Comparison of ENCODE assay signal across 1 cellular context in genomic region chrX:18389968-18390367, GRCh38.
TF ChIP-seq lines count a peak whose summit lies in the region.

No MANE protein-coding gene starts in this region.

TF ChIP-seq in GM12878, 131 proteins besides CTCF, POLR2A, EP300 and RAD21:
- no peak for TF ChIP-seq EED (IDR thresholded peaks at IDR 0.05; ENCODE audit: low read depth)
- no peak for TF ChIP-seq YBX1 (IDR thresholded peaks at IDR 0.05)
- TF ChIP-seq ATF2 (IDR thresholded peaks at IDR 0.05; ENCODE audit: low read length), result no peak
- TF ChIP-seq BRCA1 (IDR thresholded peaks at IDR 0.05; ENCODE audit: low read depth, low read length), result no peak
- TF ChIP-seq SMC3 (IDR thresholded peaks at IDR 0.05; ENCODE audit: borderline replicate concordance, low read length), result no peak; the same call in 1 of the 2 replicates
- TF ChIP-seq ZNF687 (IDR thresholded peaks at IDR 0.05), result no peak
- TF ChIP-seq MTA3 (IDR thresholded peaks at IDR 0.05; ENCODE audit: borderline replicate concordance, low read length), result no peak
- TF ChIP-seq BCL11A (IDR thresholded peaks at IDR 0.05; ENCODE audit: low read depth, low read length), result no peak
- TF ChIP-seq ESRRA (IDR thresholded peaks at IDR 0.05; ENCODE audit: low read length), result no peak
- no peak for TF ChIP-seq PKNOX1 (IDR thresholded peaks at IDR 0.05)
- TF ChIP-seq NR2F1 (conservative IDR thresholded peaks at IDR 0.05), result no peak
- TF ChIP-seq MYC (IDR thresholded peaks at IDR 0.05; ENCODE audit: insufficient read depth, insufficient read length, insufficient replicate concordance, low read length, severe bottlenecking), result no peak
- no peak for TF ChIP-seq CEBPB (IDR thresholded peaks at IDR 0.05; ENCODE audit: borderline replicate concordance in 1 of 2, low read depth in 2 of 2, low read length in 2 of 2)
- no peak for TF ChIP-seq GABPA (IDR thresholded peaks at IDR 0.05; ENCODE audit: low read depth)
- TF ChIP-seq ZNF274 (IDR thresholded peaks at IDR 0.05; ENCODE audit: insufficient read depth, insufficient read length), result no peak
- no peak for TF ChIP-seq EZH2 (IDR thresholded peaks at IDR 0.05; ENCODE audit: borderline replicate concordance, control insufficient read depth, low read depth, low read length)
- TF ChIP-seq CREB1 (IDR thresholded peaks at IDR 0.05; ENCODE audit: low read depth), result no peak
- TF ChIP-seq HCFC1 (IDR thresholded peaks at IDR 0.05; ENCODE audit: low read length), result no peak
- TF ChIP-seq TAF1 (IDR thresholded peaks at IDR 0.05; ENCODE audit: borderline replicate concordance, low read depth, low read length), result no peak
- TF ChIP-seq TBL1XR1 (IDR thresholded peaks at IDR 0.05; ENCODE audit: low read depth, low read length), result no peak
